In the genomic region with DNA sequence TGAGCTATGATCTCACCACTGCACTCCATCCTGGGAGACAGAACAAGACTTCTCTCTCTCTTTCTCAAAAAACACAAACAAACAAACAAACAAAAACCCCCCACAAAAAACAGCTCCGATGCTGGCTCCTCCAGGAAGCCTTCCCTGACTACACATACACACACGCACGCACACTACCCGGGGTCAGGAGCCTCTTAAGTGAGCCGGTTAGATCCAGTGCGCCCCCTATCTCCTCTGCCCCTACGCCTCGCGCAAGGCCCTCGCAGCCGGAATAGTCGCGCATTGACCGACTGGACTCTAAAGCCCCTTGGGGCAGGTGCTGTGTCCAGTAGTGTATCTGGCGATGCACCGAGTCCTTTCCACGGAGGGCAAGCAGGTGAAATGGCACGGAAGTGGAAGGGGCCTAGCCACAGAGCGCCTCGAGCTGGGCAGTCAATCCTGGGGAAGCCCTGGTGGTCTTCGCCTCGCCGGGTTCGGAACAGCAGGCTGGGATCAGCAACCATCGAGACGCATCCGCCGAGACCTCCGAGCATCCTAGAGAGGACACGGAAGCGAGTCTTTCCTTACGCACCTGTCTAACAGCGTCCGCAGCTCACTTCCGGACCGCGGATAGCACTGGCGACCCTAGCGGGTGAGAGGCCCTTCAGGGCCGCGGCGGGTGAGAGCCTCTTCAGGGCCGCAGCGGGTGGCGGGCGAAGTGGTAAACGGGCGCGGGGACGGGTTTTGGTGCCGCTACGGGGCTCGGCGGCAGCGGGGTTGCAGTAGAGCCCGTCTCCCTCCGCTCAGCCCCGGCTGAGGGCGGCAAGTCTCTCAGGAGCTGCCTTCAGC, we compare ENCODE assay signal across 8 cellular contexts. TPM values are rescaled to one million over a fixed set of nuclear protein-coding genes. Genes with fewer than 3 reads are reported as not detected.
DNase-seq lines count a peak whose midpoint lies in the region; TF ChIP-seq lines count a peak whose summit lies in the region.

ZSCAN25 (plus strand) TSS at position 588 of the 828 bp plus-strand sequence. CDS start 2,661 bp downstream, outside the sequence.

- TF ChIP-seq CTCF in foreskin fibroblast (IDR thresholded peaks at IDR 0.05; ENCODE audit: low read depth, low read length) (peak; percentile 22), neural crest cell (conservative IDR thresholded peaks at IDR 0.05) (peak; percentile 59)

- H3K27me3 Mint-ChIP-seq in neural crest cell (ENCODE audit: low read depth), result no peaks in the 10 kb centered on the region

- peak within 1 kb of the TSS; percentile 78 for H3K27ac ChIP-seq in stomach smooth muscle (ENCODE audit: low read length)

- peak within 1 kb of the TSS; percentile 81 to 95 for H3K4me3 ChIP-seq in foreskin fibroblast (ENCODE audit: low read depth in 1 of 2, low read length in 2 of 2)
- peak within 1 kb of the TSS; percentile 96 to 99 for H3K4me3 ChIP-seq in stomach smooth muscle (ENCODE audit: low read length in 2 of 2)

- H3K4me1 Mint-ChIP-seq in neural crest cell, result peaks cover 33% of the 10 kb centered on the region

- H3K27me3 ChIP-seq in stomach smooth muscle (ENCODE audit: control insufficient read depth in 1 of 2, insufficient read depth in 2 of 2, low read length in 2 of 2), result no peaks in the 10 kb centered on the region

- no peaks in the 10 kb centered on the region for H3K9me3 Mint-ChIP-seq in neural crest cell

- H3K27ac Mint-ChIP-seq in neural crest cell (ENCODE audit: unreplicated experiment), result peak within 1 kb of the TSS; percentile 97

- peak within 1 kb of the TSS; percentile 94 for H3K4me3 Mint-ChIP-seq in neural crest cell

- peaks cover 3% of the 10 kb centered on the region for H3K36me3 Mint-ChIP-seq in neural crest cell (ENCODE audit: low read depth)

- DNase-seq in ELR (ENCODE audit: low read depth) (peak; percentile 94), GOT3 (lab: John Stamatoyannopoulos, UW) (peak; percentile 57), LoVo (ENCODE audit: low spot score) (peak; percentile 95), SHP77 (lab: John Stamatoyannopoulos, UW) (peak; percentile 89 to 92), foreskin fibroblast (peak; percentile 88 to 96), neural crest cell (ENCODE audit: low read depth, low spot score) (peak; percentile 88)
- peak; percentile 94 for DNase-seq in activated effector memory CD4-positive, alpha-beta T cell treated with anti-CD3 and anti-CD28 coated beads, Interleukin-2, amount 50 U/mL, for 16 hours

- H3K9ac ChIP-seq in stomach smooth muscle (ENCODE audit: low read length in 2 of 2), result peak within 1 kb of the TSS; percentile 92 to 93

- no peaks in the 10 kb centered on the region for H3K9me3 ChIP-seq in stomach smooth muscle (ENCODE audit: control insufficient read depth in 2 of 2, low read length in 2 of 2)

- H3K4me1 ChIP-seq in stomach smooth muscle (ENCODE audit: control insufficient read depth, insufficient read depth, low read length), result peaks cover 8% of the 10 kb centered on the region

- H3K36me3 ChIP-seq in stomach smooth muscle (ENCODE audit: control insufficient read depth in 2 of 2, insufficient read depth in 2 of 2, low read length in 2 of 2), result peaks cover 21 to 24% of the 10 kb centered on the region in 2 donors

RNA-seq across cellular contexts. Expression of gene ZSCAN25, which starts in this region (rescaled TPM):
- 23.4 and 26.4 TPM in 2 replicates for total RNA-seq in neural crest cell

Comparison
In these comparisons a context has a peak if more than half of its experiments do, and no peak if none do; other contexts are left out.
1. Peak in every context shown above with its lines: DNase-seq, H3K4me3 ChIP-seq and H3K27ac ChIP-seq.